In genomic region chr18:53909668-53910067, GRCh38 we compare ENCODE assay signal across 8 cellular contexts.
DNase-seq lines count a peak whose midpoint lies in the region; ATAC-seq and TF ChIP-seq lines count a peak whose summit lies in the region.

No MANE protein-coding gene starts in this region.

- H3K27ac ChIP-seq in prostate gland: no peak overlapping the region

- H3K4me1 Mint-ChIP-seq in activated naive CD4-positive, alpha-beta T cell treated with anti-CD3 and anti-CD28 coated beads for 36 hours (ENCODE audit: low read depth): no peaks in the 10 kb centered on the region
- H3K4me1 Mint-ChIP-seq in activated CD4-positive, alpha-beta memory T cell treated with anti-CD3 and anti-CD28 coated beads for 36 hours (ENCODE audit: low read depth): no peaks in the 10 kb centered on the region
- no peaks in the 10 kb centered on the region for H3K4me1 Mint-ChIP-seq in immature natural killer cell

- intact Hi-C loops in activated naive CD4-positive, alpha-beta T cell treated with anti-CD3 and anti-CD28 coated beads for 36 hours (cut with micrococcal nuclease): loop anchor here (1.0 to 10.0 kb wide), 3 partner anchors 210 to 483 kb away; no protein-coding TSS in a partner anchor
- intact Hi-C loops in activated CD4-positive, alpha-beta memory T cell treated with anti-CD3 and anti-CD28 coated beads for 36 hours (cut with micrococcal nuclease): loop anchor here (1.0 kb wide), 1 partner anchor 210 kb away; no protein-coding TSS in a partner anchor
- intact Hi-C loops in prostate gland (cut with DNase I): no loop called here

- H3K27me3 ChIP-seq in prostate gland (replicated peaks; ENCODE audit: insufficient read depth): no peaks in the 10 kb centered on the region

- H3K36me3 Mint-ChIP-seq in activated naive CD4-positive, alpha-beta T cell treated with anti-CD3 and anti-CD28 coated beads for 36 hours (ENCODE audit: low read depth): no peaks in the 10 kb centered on the region
- no peaks in the 10 kb centered on the region for H3K36me3 Mint-ChIP-seq in activated CD4-positive, alpha-beta memory T cell treated with anti-CD3 and anti-CD28 coated beads for 36 hours
- H3K36me3 Mint-ChIP-seq in immature natural killer cell: no peaks in the 10 kb centered on the region

- no peak overlapping the region for H3K27ac Mint-ChIP-seq in activated naive CD4-positive, alpha-beta T cell treated with anti-CD3 and anti-CD28 coated beads for 36 hours
- no peak overlapping the region for H3K27ac Mint-ChIP-seq in activated CD4-positive, alpha-beta memory T cell treated with anti-CD3 and anti-CD28 coated beads for 36 hours
- H3K27ac Mint-ChIP-seq in immature natural killer cell: no peak overlapping the region

- POLR2A ChIA-PET in activated CD4-positive, alpha-beta memory T cell treated with anti-CD3 and anti-CD28 coated beads for 36 hours (lab: Charles Lee): no interaction called here

- CTCF ChIA-PET in activated naive CD4-positive, alpha-beta T cell treated with anti-CD3 and anti-CD28 coated beads for 36 hours (lab: Charles Lee): no interaction called here
- CTCF ChIA-PET in activated CD4-positive, alpha-beta memory T cell treated with anti-CD3 and anti-CD28 coated beads for 36 hours (lab: Charles Lee): interaction anchor here (1.0 to 5.7 kb wide), 3 partner anchors 208 to 220 kb away, joined by 3 to 38 read pairs (median 5); no protein-coding TSS in a partner anchor

- peak; percentile 79 for ATAC-seq in HG03442 (IDR thresholded peaks at IDR 0.05; ENCODE audit: unreplicated experiment)

- H3K4me3 Mint-ChIP-seq in activated naive CD4-positive, alpha-beta T cell treated with anti-CD3 and anti-CD28 coated beads for 36 hours: no peak overlapping the region
- no peak overlapping the region for H3K4me3 Mint-ChIP-seq in activated CD4-positive, alpha-beta memory T cell treated with anti-CD3 and anti-CD28 coated beads for 36 hours
- H3K4me3 Mint-ChIP-seq in immature natural killer cell: no peak overlapping the region

- H3K4me1 ChIP-seq in prostate gland (replicated peaks): no peaks in the 10 kb centered on the region

- H3K36me3 ChIP-seq in prostate gland: no peaks in the 10 kb centered on the region

- no peak for TF ChIP-seq POLR2A in prostate gland (IDR thresholded peaks at IDR 0.05)

- peak in 1 of 4 experiments; percentile 33 for TF ChIP-seq CTCF in prostate gland (IDR thresholded peaks at IDR 0.05)

- DNase-seq in activated naive CD4-positive, alpha-beta T cell treated with anti-CD3 and anti-CD28 coated beads for 36 hours: peak; percentile 30
- no peak for DNase-seq in activated naive CD4-positive, alpha-beta T cell (lab: John Stamatoyannopoulos, UW)
- DNase-seq in activated CD4-positive, alpha-beta memory T cell treated with anti-CD3 and anti-CD28 coated beads for 36 hours: peak; percentile 11
- DNase-seq in prostate gland (ENCODE audit: low spot score) (peak; percentile 5), immature natural killer cell (no peak), mucosa of gallbladder (ENCODE audit: low spot score) (no peak), GF-D8 (lab: John Stamatoyannopoulos, UW) (no peak)

- H3K27me3 Mint-ChIP-seq in activated naive CD4-positive, alpha-beta T cell treated with anti-CD3 and anti-CD28 coated beads for 36 hours (ENCODE audit: low read depth): peaks cover under 1% of the 10 kb centered on the region
- H3K27me3 Mint-ChIP-seq in activated CD4-positive, alpha-beta memory T cell treated with anti-CD3 and anti-CD28 coated beads for 36 hours: peaks cover 11% of the 10 kb centered on the region
- no peaks in the 10 kb centered on the region for H3K27me3 Mint-ChIP-seq in immature natural killer cell (ENCODE audit: low read depth in 3 of 3)

- no peaks in the 10 kb centered on the region for H3K9me3 Mint-ChIP-seq in activated naive CD4-positive, alpha-beta T cell treated with anti-CD3 and anti-CD28 coated beads for 36 hours
- H3K9me3 Mint-ChIP-seq in activated CD4-positive, alpha-beta memory T cell treated with anti-CD3 and anti-CD28 coated beads for 36 hours: no peaks in the 10 kb centered on the region
- peaks cover 0 to 15% (median 3%) of the 10 kb centered on the region in 6 donors for H3K9me3 Mint-ChIP-seq in immature natural killer cell

- WGBS in prostate gland: 63% methylated on average over 4 of the region's 4 CpGs

- no peak overlapping the region for H3K4me3 ChIP-seq in prostate gland

- no peaks in the 10 kb centered on the region for H3K9me3 ChIP-seq in prostate gland

Comparison
In these comparisons a context has a peak if more than half of its experiments do, and no peak if none do; other contexts are left out.
1. DNase-seq: peak in activated naive CD4-positive, alpha-beta T cell treated with anti-CD3 and anti-CD28 coated beads for 36 hours (single experiment), activated CD4-positive, alpha-beta memory T cell treated with anti-CD3 and anti-CD28 coated beads for 36 hours (single experiment) and prostate gland (single experiment); none in activated naive CD4-positive, alpha-beta T cell (0 of 4), immature natural killer cell (0 of 3), mucosa of gallbladder (single experiment) and GF-D8 (single experiment).